Comparison of ENCODE assay signal across 1 cellular context in the genomic region with DNA sequence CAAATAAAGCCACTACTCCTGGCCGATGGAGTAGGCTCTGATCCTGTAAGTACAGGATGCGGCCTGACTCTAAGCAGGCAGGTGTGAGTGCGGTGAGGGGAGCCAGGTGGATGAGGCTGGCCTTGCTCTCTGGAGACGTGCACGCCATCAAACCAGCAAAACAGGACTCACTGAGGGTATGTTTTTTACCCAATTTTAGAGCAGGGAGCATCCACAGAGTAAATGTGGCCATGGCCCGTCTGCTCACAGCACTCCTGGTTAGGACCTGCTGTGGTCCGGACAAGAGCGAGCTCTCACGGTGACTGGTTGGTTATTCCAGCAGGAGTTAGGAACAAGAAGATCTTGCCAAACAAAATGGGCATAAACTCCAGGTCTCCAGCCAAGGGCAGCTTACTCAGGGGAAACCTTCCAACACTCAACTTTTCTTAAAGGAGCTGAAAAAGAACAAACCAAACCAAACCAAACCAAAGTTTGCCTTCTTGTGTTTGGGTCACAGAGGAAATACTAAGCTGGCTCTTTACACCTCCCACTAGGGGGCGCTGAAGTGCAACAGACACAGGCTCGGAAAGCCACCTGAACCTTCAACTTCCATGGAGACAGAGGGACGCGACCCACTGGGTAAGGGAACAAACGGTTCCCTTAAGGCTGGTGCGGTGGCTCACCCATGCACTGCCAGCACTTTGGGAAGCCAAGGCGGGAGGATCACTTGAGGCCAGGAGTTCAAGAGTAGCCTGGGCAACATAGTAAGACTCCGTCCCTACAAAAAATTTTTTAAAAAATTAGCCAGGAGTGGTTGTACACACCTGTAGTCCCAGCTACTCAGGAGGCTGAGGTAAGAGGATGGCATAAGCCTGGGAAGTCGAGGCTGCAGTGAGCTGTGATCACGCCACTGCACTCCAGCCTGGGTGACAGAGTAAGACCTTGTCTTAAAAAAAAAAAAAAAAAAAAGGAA.
TF ChIP-seq lines count a peak whose summit lies in the region.

No MANE protein-coding gene starts in this region.

TF ChIP-seq in HepG2, 621 proteins besides CTCF, POLR2A, EP300 and RAD21 (continued from another document and continues in another):
- TF ChIP-seq, protein P1, sequence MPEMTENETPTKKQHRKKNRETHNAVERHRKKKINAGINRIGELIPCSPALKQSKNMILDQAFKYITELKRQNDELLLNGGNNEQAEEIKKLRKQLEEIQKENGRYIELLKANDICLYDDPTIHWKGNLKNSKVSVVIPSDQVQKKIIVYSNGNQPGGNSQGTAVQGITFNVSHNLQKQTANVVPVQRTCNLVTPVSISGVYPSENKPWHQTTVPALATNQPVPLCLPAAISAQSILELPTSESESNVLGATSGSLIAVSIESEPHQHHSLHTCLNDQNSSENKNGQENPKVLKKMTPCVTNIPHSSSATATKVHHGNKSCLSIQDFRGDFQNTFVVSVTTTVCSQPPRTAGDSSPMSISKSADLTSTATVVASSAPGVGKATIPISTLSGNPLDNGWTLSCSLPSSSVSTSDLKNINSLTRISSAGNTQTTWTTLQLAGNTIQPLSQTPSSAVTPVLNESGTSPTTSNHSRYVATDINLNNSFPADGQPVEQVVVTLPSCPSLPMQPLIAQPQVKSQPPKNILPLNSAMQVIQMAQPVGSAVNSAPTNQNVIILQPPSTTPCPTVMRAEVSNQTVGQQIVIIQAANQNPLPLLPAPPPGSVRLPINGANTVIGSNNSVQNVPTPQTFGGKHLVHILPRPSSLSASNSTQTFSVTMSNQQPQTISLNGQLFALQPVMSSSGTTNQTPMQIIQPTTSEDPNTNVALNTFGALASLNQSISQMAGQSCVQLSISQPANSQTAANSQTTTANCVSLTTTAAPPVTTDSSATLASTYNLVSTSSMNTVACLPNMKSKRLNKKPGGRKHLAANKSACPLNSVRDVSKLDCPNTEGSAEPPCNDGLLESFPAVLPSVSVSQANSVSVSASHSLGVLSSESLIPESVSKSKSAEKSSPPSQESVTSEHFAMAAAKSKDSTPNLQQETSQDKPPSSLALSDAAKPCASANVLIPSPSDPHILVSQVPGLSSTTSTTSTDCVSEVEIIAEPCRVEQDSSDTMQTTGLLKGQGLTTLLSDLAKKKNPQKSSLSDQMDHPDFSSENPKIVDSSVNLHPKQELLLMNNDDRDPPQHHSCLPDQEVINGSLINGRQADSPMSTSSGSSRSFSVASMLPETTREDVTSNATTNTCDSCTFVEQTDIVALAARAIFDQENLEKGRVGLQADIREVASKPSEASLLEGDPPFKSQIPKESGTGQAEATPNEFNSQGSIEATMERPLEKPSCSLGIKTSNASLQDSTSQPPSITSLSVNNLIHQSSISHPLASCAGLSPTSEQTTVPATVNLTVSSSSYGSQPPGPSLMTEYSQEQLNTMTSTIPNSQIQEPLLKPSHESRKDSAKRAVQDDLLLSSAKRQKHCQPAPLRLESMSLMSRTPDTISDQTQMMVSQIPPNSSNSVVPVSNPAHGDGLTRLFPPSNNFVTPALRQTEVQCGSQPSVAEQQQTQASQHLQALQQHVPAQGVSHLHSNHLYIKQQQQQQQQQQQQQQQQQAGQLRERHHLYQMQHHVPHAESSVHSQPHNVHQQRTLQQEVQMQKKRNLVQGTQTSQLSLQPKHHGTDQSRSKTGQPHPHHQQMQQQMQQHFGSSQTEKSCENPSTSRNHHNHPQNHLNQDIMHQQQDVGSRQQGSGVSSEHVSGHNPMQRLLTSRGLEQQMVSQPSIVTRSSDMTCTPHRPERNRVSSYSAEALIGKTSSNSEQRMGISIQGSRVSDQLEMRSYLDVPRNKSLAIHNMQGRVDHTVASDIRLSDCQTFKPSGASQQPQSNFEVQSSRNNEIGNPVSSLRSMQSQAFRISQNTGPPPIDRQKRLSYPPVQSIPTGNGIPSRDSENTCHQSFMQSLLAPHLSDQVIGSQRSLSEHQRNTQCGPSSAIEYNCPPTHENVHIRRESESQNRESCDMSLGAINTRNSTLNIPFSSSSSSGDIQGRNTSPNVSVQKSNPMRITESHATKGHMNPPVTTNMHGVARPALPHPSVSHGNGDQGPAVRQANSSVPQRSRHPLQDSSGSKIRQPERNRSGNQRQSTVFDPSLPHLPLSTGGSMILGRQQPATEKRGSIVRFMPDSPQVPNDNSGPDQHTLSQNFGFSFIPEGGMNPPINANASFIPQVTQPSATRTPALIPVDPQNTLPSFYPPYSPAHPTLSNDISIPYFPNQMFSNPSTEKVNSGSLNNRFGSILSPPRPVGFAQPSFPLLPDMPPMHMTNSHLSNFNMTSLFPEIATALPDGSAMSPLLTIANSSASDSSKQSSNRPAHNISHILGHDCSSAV (CRISPR knock-in tag; IDR thresholded peaks at IDR 0.05; ENCODE audit: borderline replicate concordance) = no peak
- TF ChIP-seq ZNF629 (CRISPR knock-in tag; conservative IDR thresholded peaks at IDR 0.05) (no peak), ZNF331 (CRISPR knock-in tag; IDR thresholded peaks at IDR 0.05) (0 out of 2 replicates have a peak, but pooled peaks have one; percentile 17), RXRB (CRISPR knock-in tag; IDR thresholded peaks at IDR 0.05; ENCODE audit: borderline replicate concordance) (0 out of 2 replicates have a peak, but pooled peaks have one; percentile 5), KMT2A (CRISPR knock-in tag; IDR thresholded peaks at IDR 0.05) (peak; percentile 32; the same call in 1 of the 2 replicates), ZNF737 (CRISPR knock-in tag; IDR thresholded peaks at IDR 0.05; ENCODE audit: borderline replicate concordance) (no peak), KLF11 (CRISPR knock-in tag; IDR thresholded peaks at IDR 0.05) (no peak), FOXA1 (IDR thresholded peaks at IDR 0.05) (no peak), FOXA1 (CRISPR knock-in tag; IDR thresholded peaks at IDR 0.05) (no peak), ZNF816 (CRISPR knock-in tag; IDR thresholded peaks at IDR 0.05; ENCODE audit: borderline replicate concordance) (no peak), ZNF256 (CRISPR knock-in tag; conservative IDR thresholded peaks at IDR 0.05) (no peak), ZNF20 (CRISPR knock-in tag; IDR thresholded peaks at IDR 0.05) (no peak), ZNF292 (CRISPR knock-in tag; IDR thresholded peaks at IDR 0.05; ENCODE audit: borderline replicate concordance, low read depth) (no peak)
- TF ChIP-seq, protein P2, sequence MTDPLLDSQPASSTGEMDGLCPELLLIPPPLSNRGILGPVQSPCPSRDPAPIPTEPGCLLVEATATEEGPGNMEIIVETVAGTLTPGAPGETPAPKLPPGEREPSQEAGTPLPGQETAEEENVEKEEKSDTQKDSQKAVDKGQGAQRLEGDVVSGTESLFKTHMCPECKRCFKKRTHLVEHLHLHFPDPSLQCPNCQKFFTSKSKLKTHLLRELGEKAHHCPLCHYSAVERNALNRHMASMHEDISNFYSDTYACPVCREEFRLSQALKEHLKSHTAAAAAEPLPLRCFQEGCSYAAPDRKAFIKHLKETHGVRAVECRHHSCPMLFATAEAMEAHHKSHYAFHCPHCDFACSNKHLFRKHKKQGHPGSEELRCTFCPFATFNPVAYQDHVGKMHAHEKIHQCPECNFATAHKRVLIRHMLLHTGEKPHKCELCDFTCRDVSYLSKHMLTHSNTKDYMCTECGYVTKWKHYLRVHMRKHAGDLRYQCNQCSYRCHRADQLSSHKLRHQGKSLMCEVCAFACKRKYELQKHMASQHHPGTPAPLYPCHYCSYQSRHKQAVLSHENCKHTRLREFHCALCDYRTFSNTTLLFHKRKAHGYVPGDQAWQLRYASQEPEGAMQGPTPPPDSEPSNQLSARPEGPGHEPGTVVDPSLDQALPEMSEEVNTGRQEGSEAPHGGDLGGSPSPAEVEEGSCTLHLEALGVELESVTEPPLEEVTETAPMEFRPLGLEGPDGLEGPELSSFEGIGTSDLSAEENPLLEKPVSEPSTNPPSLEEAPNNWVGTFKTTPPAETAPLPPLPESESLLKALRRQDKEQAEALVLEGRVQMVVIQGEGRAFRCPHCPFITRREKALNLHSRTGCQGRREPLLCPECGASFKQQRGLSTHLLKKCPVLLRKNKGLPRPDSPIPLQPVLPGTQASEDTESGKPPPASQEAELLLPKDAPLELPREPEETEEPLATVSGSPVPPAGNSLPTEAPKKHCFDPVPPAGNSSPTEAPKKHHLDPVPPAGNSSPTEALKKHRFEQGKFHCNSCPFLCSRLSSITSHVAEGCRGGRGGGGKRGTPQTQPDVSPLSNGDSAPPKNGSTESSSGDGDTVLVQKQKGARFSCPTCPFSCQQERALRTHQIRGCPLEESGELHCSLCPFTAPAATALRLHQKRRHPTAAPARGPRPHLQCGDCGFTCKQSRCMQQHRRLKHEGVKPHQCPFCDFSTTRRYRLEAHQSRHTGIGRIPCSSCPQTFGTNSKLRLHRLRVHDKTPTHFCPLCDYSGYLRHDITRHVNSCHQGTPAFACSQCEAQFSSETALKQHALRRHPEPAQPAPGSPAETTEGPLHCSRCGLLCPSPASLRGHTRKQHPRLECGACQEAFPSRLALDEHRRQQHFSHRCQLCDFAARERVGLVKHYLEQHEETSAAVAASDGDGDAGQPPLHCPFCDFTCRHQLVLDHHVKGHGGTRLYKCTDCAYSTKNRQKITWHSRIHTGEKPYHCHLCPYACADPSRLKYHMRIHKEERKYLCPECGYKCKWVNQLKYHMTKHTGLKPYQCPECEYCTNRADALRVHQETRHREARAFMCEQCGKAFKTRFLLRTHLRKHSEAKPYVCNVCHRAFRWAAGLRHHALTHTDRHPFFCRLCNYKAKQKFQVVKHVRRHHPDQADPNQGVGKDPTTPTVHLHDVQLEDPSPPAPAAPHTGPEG (CRISPR knock-in tag; IDR thresholded peaks at IDR 0.05) = no peak
- TF ChIP-seq, protein P3, sequence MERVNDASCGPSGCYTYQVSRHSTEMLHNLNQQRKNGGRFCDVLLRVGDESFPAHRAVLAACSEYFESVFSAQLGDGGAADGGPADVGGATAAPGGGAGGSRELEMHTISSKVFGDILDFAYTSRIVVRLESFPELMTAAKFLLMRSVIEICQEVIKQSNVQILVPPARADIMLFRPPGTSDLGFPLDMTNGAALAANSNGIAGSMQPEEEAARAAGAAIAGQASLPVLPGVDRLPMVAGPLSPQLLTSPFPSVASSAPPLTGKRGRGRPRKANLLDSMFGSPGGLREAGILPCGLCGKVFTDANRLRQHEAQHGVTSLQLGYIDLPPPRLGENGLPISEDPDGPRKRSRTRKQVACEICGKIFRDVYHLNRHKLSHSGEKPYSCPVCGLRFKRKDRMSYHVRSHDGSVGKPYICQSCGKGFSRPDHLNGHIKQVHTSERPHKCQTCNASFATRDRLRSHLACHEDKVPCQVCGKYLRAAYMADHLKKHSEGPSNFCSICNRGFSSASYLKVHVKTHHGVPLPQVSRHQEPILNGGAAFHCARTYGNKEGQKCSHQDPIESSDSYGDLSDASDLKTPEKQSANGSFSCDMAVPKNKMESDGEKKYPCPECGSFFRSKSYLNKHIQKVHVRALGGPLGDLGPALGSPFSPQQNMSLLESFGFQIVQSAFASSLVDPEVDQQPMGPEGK (CRISPR knock-in tag; IDR thresholded peaks at IDR 0.05) = 0 out of 2 replicates have a peak, but pooled peaks have one; percentile 20
- TF ChIP-seq, protein P4, sequence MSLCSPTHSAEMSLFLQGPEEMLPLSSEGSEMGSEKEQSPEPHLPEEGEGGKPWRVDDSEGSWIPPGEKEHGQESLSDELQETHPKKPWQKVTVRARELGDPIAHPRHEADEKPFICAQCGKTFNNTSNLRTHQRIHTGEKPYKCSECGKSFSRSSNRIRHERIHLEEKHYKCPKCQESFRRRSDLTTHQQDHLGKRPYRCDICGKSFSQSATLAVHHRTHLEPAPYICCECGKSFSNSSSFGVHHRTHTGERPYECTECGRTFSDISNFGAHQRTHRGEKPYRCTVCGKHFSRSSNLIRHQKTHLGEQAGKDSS (CRISPR knock-in tag; IDR thresholded peaks at IDR 0.05; ENCODE audit: borderline replicate concordance, low read depth) = no peak
- TF ChIP-seq, protein P5, sequence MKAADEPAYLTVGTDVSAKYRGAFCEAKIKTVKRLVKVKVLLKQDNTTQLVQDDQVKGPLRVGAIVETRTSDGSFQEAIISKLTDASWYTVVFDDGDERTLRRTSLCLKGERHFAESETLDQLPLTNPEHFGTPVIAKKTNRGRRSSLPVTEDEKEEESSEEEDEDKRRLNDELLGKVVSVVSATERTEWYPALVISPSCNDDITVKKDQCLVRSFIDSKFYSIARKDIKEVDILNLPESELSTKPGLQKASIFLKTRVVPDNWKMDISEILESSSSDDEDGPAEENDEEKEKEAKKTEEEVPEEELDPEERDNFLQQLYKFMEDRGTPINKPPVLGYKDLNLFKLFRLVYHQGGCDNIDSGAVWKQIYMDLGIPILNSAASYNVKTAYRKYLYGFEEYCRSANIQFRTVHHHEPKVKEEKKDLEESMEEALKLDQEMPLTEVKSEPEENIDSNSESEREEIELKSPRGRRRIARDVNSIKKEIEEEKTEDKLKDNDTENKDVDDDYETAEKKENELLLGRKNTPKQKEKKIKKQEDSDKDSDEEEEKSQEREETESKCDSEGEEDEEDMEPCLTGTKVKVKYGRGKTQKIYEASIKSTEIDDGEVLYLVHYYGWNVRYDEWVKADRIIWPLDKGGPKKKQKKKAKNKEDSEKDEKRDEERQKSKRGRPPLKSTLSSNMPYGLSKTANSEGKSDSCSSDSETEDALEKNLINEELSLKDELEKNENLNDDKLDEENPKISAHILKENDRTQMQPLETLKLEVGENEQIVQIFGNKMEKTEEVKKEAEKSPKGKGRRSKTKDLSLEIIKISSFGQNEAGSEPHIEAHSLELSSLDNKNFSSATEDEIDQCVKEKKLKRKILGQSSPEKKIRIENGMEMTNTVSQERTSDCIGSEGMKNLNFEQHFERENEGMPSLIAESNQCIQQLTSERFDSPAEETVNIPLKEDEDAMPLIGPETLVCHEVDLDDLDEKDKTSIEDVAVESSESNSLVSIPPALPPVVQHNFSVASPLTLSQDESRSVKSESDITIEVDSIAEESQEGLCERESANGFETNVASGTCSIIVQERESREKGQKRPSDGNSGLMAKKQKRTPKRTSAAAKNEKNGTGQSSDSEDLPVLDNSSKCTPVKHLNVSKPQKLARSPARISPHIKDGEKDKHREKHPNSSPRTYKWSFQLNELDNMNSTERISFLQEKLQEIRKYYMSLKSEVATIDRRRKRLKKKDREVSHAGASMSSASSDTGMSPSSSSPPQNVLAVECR (CRISPR knock-in tag; IDR thresholded peaks at IDR 0.05; ENCODE audit: borderline replicate concordance) = peak; percentile 54; the same call in 1 of the 2 replicates
- TF ChIP-seq, protein P6, sequence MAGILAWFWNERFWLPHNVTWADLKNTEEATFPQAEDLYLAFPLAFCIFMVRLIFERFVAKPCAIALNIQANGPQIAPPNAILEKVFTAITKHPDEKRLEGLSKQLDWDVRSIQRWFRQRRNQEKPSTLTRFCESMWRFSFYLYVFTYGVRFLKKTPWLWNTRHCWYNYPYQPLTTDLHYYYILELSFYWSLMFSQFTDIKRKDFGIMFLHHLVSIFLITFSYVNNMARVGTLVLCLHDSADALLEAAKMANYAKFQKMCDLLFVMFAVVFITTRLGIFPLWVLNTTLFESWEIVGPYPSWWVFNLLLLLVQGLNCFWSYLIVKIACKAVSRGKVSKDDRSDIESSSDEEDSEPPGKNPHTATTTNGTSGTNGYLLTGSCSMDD (CRISPR knock-in tag; IDR thresholded peaks at IDR 0.05) = no peak
- TF ChIP-seq, protein P7, sequence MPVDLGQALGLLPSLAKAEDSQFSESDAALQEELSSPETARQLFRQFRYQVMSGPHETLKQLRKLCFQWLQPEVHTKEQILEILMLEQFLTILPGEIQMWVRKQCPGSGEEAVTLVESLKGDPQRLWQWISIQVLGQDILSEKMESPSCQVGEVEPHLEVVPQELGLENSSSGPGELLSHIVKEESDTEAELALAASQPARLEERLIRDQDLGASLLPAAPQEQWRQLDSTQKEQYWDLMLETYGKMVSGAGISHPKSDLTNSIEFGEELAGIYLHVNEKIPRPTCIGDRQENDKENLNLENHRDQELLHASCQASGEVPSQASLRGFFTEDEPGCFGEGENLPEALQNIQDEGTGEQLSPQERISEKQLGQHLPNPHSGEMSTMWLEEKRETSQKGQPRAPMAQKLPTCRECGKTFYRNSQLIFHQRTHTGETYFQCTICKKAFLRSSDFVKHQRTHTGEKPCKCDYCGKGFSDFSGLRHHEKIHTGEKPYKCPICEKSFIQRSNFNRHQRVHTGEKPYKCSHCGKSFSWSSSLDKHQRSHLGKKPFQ (CRISPR knock-in tag; IDR thresholded peaks at IDR 0.05; ENCODE audit: insufficient replicate concordance) = no peak
